8 cellular contexts compared by ENCODE assay signal in the genomic region with DNA sequence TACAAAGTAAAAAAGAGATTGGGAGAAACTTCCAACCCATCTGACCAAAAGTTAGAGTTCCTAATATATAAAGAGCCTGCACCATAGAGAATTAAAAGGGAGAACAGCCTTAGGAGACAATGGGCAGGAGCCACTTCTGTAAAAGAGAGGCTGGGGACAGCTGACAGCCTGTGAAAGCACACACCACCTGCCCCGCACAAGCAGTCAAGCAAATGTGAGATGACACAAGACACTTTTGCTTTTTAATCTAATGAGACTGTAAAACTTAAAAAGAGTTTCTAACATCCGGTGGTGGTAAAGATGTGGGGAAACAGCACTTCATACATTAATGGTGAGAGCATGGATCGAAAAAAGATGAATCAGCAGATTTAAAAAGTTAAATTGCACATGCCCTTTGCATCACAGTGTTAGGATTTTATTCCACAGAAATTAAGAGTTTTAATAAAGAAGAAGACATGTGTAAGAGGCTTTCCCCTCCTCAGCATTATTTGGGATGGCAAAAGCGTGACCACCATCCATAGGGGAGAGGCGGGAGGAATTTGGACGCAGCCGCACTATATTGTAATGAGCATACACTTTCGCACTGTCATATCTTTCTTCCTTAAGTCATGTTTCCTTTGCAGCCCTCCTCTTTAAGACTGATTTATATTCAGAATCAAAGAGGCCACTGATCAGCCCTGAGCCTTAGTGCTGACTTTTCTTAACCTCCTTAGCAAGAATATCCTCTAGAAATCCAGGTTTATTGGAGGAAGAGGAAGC.
DNase-seq lines count a peak whose midpoint lies in the region; ATAC-seq lines count a peak whose summit lies in the region.
"Not testable (repeated sequence)": the region's sequence is repeated elsewhere in the genome, so short reads cannot be mapped to it uniquely, and the experiment has no call there.

No MANE protein-coding gene starts in this region.

- DNase-seq in naive B cell = not testable (repeated sequence)

- ATAC-seq in GM18498 (IDR thresholded peaks at IDR 0.05; ENCODE audit: unreplicated experiment) = peak; percentile 59
- peak; percentile 59 for ATAC-seq in GM19025 (IDR thresholded peaks at IDR 0.05; ENCODE audit: low read depth, unreplicated experiment)
- peak; percentile 73 for ATAC-seq in GM21381 (IDR thresholded peaks at IDR 0.05; ENCODE audit: unreplicated experiment)
- peak; percentile 59 for ATAC-seq in HG02623 (IDR thresholded peaks at IDR 0.05; ENCODE audit: unreplicated experiment)
- peak; percentile 43 for ATAC-seq in HG03045 (IDR thresholded peaks at IDR 0.05; ENCODE audit: unreplicated experiment)
- ATAC-seq in HG03439 (IDR thresholded peaks at IDR 0.05; ENCODE audit: unreplicated experiment) = peak; percentile 55
- peak; percentile 80 to 86 for ATAC-seq in activated CD4-positive, CD25-positive, alpha-beta regulatory T cell treated with anti-CD3 and anti-CD28 coated beads, Interleukin-2, amount 50 U/mL, for 24 hours
- peak; percentile 72 to 79 for ATAC-seq in naive B cell (ENCODE audit: low read depth in 2 of 2)

- not testable (repeated sequence) for H3K4me1 Mint-ChIP-seq in naive B cell

- not testable (repeated sequence) for H3K27ac Mint-ChIP-seq in naive B cell

- not testable (repeated sequence) for H3K36me3 Mint-ChIP-seq in naive B cell

- H3K4me3 Mint-ChIP-seq in naive B cell = not testable (repeated sequence)

- not testable (repeated sequence) for H3K9me3 Mint-ChIP-seq in naive B cell

- H3K27me3 Mint-ChIP-seq in naive B cell = not testable (repeated sequence)
